ENCODE assay signal across 10 cellular contexts in genomic region chr14:61388976-61389576, GRCh38.
A peak's percentile ranks its signal among the peaks of the same experiment; 100 is the strongest.
DNase-seq lines count a peak whose midpoint lies in the region; ATAC-seq and TF ChIP-seq lines count a peak whose summit lies in the region.
"Had no signal": no experiment of that assay in that cellular context is flagged by ENCODE, and none has a peak within 500 bp of the region (broad histone marks: within the 10 kb centered on the region; RNA-seq: fewer than 3 reads in every experiment).

No MANE protein-coding gene starts in this region.

- WGBS in SK-N-SH (ENCODE audit: low lambda C conversion rate) = 68% methylated on average over 5 of the region's 5 CpGs

- no peak for TF ChIP-seq CTCF in SK-N-SH (IDR thresholded peaks at IDR 0.05)

- H3K27me3 ChIP-seq in SK-N-SH (ENCODE audit: insufficient read depth) = no peaks in the 10 kb centered on the region
- H3K27me3 ChIP-seq: tibial nerve had no signal

- H2AFZ ChIP-seq in SK-N-SH (ENCODE audit: low read depth) = peak overlapping the region; percentile 48; the same call in 1 of the 2 replicates

- H4K20me1 ChIP-seq in SK-N-SH (ENCODE audit: insufficient read depth) = no peaks in the 10 kb centered on the region

- no peaks in the 10 kb centered on the region for H3K79me2 ChIP-seq in SK-N-SH (ENCODE audit: insufficient read depth)

- no peak; the same call in 2 of the 3 replicates for ATAC-seq in SK-N-SH treated with all-trans-retinoic acid at 6 μM for 48 hours

- POLR2A ChIA-PET in SK-N-SH (lab: Yijun Ruan, JAX) = interaction anchor here (0.7 kb wide), 1 partner anchor 449 kb away, joined by 3 read pairs; no protein-coding TSS in a partner anchor

- H3K9ac ChIP-seq in SK-N-SH = no peak overlapping the region

- H3K4me2 ChIP-seq in SK-N-SH = no peak overlapping the region

- TF ChIP-seq RAD21 in SK-N-SH (IDR thresholded peaks at IDR 0.05; ENCODE audit: low read length) = no peak

- H3K4me3 ChIP-seq in SK-N-SH (ENCODE audit: low read depth in 2 of 2, low read length in 1 of 2) (no peak overlapping the region), skin epidermis (no peak overlapping the region)
- H3K4me3 ChIP-seq: tibial nerve had no signal

- TF ChIP-seq EP300 in SK-N-SH (IDR thresholded peaks at IDR 0.05; ENCODE audit: borderline replicate concordance in 1 of 2, low read depth in 1 of 2, low read length in 1 of 2) = no peak

- H3K4me1 ChIP-seq in SK-N-SH (ENCODE audit: control insufficient read depth in 1 of 2, insufficient read depth in 2 of 2, low read depth in 1 of 2, low read length in 1 of 2) = peaks cover 0 to 12% of the 10 kb centered on the region in 2 experiments; a peak in 1 of 4 replicates

- H3K9me3 ChIP-seq in SK-N-SH = no peaks in the 10 kb centered on the region
- H3K9me3 ChIP-seq: tibial nerve had no signal

- no peaks in the 10 kb centered on the region for H3K36me3 ChIP-seq in SK-N-SH (replicated peaks in 1 of 2; ENCODE audit: control insufficient read depth in 1 of 2, insufficient read depth in 2 of 2, low read length in 1 of 2)
- H3K36me3 ChIP-seq: tibial nerve had no signal

- no peaks in the 10 kb centered on the region for H3K9me2 ChIP-seq in SK-N-SH

- DNase-seq in SK-N-SH = no peak
- peak; percentile 47 for DNase-seq in NCI-H69 (lab: John Stamatoyannopoulos, UW)
- peak in 2 of 61 donors; percentile 1 to 13 for DNase-seq in caudate nucleus (lab: John Stamatoyannopoulos, UW)
- no peak for DNase-seq in NCI-H510A (lab: John Stamatoyannopoulos, UW)
- no peak for DNase-seq in activated CD4-positive, CD25-positive, alpha-beta regulatory T cell treated with anti-CD3 and anti-CD28 coated beads, Interleukin-2, amount 50 U/mL, for 72 hours
- no peak for DNase-seq in NCI-H2171 (lab: John Stamatoyannopoulos, UW)
- DNase-seq: NCI-H748 treated with DMSO at 0.1 percent for 48 hours had no signal

- no peaks in the 10 kb centered on the region for H3F3A ChIP-seq in SK-N-SH (replicated peaks; ENCODE audit: insufficient read depth)

- H3K27ac ChIP-seq in SK-N-SH (ENCODE audit: low read depth in 2 of 2, low read length in 1 of 2) (peak overlapping the region in 1 of 2 experiments; percentile 50; a peak in 2 of 4 replicates), caudate nucleus (ENCODE audit: low read depth, low read length) (peak overlapping the region; percentile 78), skin epidermis (peak overlapping the region in 15 of 21 experiments; percentile 0 to 85 (median 65))

- CTCF ChIA-PET in SK-N-SH (lab: Yijun Ruan, JAX) = interaction anchor here (0.6 kb wide), 1 partner anchor 1472 kb away, joined by 3 read pairs; no protein-coding TSS in a partner anchor

TF ChIP-seq in SK-N-SH, 30 proteins besides CTCF, POLR2A, EP300 and RAD21 (continues in another document):
- TF ChIP-seq RFX5 (IDR thresholded peaks at IDR 0.05; ENCODE audit: low read length) = no peak
- TF ChIP-seq ELF1 (IDR thresholded peaks at IDR 0.05) = no peak
- TF ChIP-seq, protein P1, sequence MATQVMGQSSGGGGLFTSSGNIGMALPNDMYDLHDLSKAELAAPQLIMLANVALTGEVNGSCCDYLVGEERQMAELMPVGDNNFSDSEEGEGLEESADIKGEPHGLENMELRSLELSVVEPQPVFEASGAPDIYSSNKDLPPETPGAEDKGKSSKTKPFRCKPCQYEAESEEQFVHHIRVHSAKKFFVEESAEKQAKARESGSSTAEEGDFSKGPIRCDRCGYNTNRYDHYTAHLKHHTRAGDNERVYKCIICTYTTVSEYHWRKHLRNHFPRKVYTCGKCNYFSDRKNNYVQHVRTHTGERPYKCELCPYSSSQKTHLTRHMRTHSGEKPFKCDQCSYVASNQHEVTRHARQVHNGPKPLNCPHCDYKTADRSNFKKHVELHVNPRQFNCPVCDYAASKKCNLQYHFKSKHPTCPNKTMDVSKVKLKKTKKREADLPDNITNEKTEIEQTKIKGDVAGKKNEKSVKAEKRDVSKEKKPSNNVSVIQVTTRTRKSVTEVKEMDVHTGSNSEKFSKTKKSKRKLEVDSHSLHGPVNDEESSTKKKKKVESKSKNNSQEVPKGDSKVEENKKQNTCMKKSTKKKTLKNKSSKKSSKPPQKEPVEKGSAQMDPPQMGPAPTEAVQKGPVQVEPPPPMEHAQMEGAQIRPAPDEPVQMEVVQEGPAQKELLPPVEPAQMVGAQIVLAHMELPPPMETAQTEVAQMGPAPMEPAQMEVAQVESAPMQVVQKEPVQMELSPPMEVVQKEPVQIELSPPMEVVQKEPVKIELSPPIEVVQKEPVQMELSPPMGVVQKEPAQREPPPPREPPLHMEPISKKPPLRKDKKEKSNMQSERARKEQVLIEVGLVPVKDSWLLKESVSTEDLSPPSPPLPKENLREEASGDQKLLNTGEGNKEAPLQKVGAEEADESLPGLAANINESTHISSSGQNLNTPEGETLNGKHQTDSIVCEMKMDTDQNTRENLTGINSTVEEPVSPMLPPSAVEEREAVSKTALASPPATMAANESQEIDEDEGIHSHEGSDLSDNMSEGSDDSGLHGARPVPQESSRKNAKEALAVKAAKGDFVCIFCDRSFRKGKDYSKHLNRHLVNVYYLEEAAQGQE (IDR thresholded peaks at IDR 0.05; ENCODE audit: low read depth, low read length) = no peak
- no peak for TF ChIP-seq TEAD4 (IDR thresholded peaks at IDR 0.05; ENCODE audit: borderline replicate concordance, insufficient read depth)
- no peak for TF ChIP-seq JUND (IDR thresholded peaks at IDR 0.05)
- no peak for TF ChIP-seq RCOR1 (IDR thresholded peaks at IDR 0.05; ENCODE audit: low read length)
- no peak for TF ChIP-seq YY1 (IDR thresholded peaks at IDR 0.05; ENCODE audit: low read depth)
- TF ChIP-seq, protein P2, sequence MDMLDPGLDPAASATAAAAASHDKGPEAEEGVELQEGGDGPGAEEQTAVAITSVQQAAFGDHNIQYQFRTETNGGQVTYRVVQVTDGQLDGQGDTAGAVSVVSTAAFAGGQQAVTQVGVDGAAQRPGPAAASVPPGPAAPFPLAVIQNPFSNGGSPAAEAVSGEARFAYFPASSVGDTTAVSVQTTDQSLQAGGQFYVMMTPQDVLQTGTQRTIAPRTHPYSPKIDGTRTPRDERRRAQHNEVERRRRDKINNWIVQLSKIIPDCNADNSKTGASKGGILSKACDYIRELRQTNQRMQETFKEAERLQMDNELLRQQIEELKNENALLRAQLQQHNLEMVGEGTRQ (IDR thresholded peaks at IDR 0.05; ENCODE audit: borderline replicate concordance, low read depth, low read length) = no peak
- no peak for TF ChIP-seq MXI1 (IDR thresholded peaks at IDR 0.05; ENCODE audit: low read depth, low read length)
- TF ChIP-seq RXRA (IDR thresholded peaks at IDR 0.05; ENCODE audit: borderline replicate concordance, low read depth) = no peak
- TF ChIP-seq, protein P3, sequence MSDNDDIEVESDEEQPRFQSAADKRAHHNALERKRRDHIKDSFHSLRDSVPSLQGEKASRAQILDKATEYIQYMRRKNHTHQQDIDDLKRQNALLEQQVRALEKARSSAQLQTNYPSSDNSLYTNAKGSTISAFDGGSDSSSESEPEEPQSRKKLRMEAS (IDR thresholded peaks at IDR 0.05; ENCODE audit: low read depth) = no peak

TF ChIP-seq in SK-N-SH treated with all-trans-retinoic acid at 6 μM for 48 hours, 23 proteins besides CTCF, POLR2A, EP300 and RAD21:
- TF ChIP-seq GLIS3 (CRISPR knock-in tag; IDR thresholded peaks at IDR 0.05) (no peak), CSDC2 (CRISPR knock-in tag; IDR thresholded peaks at IDR 0.05) (no peak), ZFP30 (CRISPR knock-in tag; IDR thresholded peaks at IDR 0.05) (no peak), ESRRG (CRISPR knock-in tag; IDR thresholded peaks at IDR 0.05) (no peak)
- TF ChIP-seq, protein P4, sequence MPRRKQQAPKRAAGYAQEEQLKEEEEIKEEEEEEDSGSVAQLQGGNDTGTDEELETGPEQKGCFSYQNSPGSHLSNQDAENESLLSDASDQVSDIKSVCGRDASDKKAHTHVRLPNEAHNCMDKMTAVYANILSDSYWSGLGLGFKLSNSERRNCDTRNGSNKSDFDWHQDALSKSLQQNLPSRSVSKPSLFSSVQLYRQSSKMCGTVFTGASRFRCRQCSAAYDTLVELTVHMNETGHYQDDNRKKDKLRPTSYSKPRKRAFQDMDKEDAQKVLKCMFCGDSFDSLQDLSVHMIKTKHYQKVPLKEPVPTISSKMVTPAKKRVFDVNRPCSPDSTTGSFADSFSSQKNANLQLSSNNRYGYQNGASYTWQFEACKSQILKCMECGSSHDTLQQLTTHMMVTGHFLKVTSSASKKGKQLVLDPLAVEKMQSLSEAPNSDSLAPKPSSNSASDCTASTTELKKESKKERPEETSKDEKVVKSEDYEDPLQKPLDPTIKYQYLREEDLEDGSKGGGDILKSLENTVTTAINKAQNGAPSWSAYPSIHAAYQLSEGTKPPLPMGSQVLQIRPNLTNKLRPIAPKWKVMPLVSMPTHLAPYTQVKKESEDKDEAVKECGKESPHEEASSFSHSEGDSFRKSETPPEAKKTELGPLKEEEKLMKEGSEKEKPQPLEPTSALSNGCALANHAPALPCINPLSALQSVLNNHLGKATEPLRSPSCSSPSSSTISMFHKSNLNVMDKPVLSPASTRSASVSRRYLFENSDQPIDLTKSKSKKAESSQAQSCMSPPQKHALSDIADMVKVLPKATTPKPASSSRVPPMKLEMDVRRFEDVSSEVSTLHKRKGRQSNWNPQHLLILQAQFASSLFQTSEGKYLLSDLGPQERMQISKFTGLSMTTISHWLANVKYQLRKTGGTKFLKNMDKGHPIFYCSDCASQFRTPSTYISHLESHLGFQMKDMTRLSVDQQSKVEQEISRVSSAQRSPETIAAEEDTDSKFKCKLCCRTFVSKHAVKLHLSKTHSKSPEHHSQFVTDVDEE (CRISPR knock-in tag; IDR thresholded peaks at IDR 0.05) = no peak
- TF ChIP-seq, protein P5, sequence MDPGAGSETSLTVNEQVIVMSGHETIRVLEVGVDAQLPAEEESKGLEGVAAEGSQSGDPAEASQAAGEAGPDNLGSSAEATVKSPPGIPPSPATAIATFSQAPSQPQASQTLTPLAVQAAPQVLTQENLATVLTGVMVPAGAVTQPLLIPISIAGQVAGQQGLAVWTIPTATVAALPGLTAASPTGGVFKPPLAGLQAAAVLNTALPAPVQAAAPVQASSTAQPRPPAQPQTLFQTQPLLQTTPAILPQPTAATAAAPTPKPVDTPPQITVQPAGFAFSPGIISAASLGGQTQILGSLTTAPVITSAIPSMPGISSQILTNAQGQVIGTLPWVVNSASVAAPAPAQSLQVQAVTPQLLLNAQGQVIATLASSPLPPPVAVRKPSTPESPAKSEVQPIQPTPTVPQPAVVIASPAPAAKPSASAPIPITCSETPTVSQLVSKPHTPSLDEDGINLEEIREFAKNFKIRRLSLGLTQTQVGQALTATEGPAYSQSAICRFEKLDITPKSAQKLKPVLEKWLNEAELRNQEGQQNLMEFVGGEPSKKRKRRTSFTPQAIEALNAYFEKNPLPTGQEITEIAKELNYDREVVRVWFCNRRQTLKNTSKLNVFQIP (CRISPR knock-in tag; IDR thresholded peaks at IDR 0.05; ENCODE audit: borderline replicate concordance, low read depth) = no peak
TF ChIP-seq in SK-N-SH treated with all-trans-retinoic acid at 6 μM for 48 hours: peak in this region for 0.
